In genomic region chr6:27824248-27825024, GRCh38 we compare ENCODE assay signal across 8 cellular contexts.
DNase-seq lines count a peak whose midpoint lies in the region; ATAC-seq and TF ChIP-seq lines count a peak whose summit lies in the region.
"Not testable (repeated sequence)": the region's sequence is repeated elsewhere in the genome, so short reads cannot be mapped to it uniquely, and the experiment has no call there.

No MANE protein-coding gene starts in this region.

- intact Hi-C loops in PC-9 (cut with micrococcal nuclease; ENCODE audit: unreplicated experiment); esophagus squamous epithelium (cut with DNase I): not testable (repeated sequence)

- not testable (repeated sequence) for H4K20me1 ChIP-seq in GM23338 (replicated peaks; ENCODE audit: insufficient read depth); PC-9 (ENCODE audit: insufficient read depth)

- peak overlapping the region; percentile 100 for H3K27ac Mint-ChIP-seq in GM23338

- peaks cover 17% of the 10 kb centered on the region for H3K4me1 Mint-ChIP-seq in GM23338

- ATAC-seq in GM23338: peak; percentile 74

- peak overlapping the region; percentile 100 for H3K27ac ChIP-seq in GM23338 (ENCODE audit: low read depth)
- peak overlapping the region; percentile 51 for H3K27ac ChIP-seq in PC-9
- peak overlapping the region; percentile 86 to 94 (median 87) for H3K27ac ChIP-seq in esophagus squamous epithelium
- not testable (repeated sequence) for H3K27ac ChIP-seq in muscle layer of colon (ENCODE audit: low read depth, low read length)
- peak overlapping the region; percentile 74 for H3K27ac ChIP-seq in temporal lobe (ENCODE audit: low read depth, low read length)

- WGBS in esophagus squamous epithelium, 2 donors: 1 to 2% methylated on average over 20 to 24 of the region's 47 CpGs

- H3K36me3 ChIP-seq in GM23338 (ENCODE audit: insufficient read depth); PC-9 (ENCODE audit: low read depth); esophagus squamous epithelium; muscle layer of colon (ENCODE audit: insufficient read depth, low read length): not testable (repeated sequence)

- POLR2A ChIA-PET in PC-9 (lab: Charles Lee; ENCODE audit: unreplicated experiment): interaction anchor here (0.6 to 1.9 kb wide), 11 partner anchors 10 to 679 kb away, joined by 3 to 12 read pairs (median 5); a partner anchor contains a TSS

- not testable (repeated sequence) for H3K79me2 ChIP-seq in GM23338 (replicated peaks; ENCODE audit: insufficient read depth); PC-9 (ENCODE audit: low read depth)

- not testable (repeated sequence) for H3K9me2 ChIP-seq in GM23338 (ENCODE audit: insufficient read depth); PC-9 (ENCODE audit: insufficient read depth)

- H3K9me3 Mint-ChIP-seq in GM23338: peaks cover 32% of the 10 kb centered on the region

- peak in 1 of 4 donors; percentile 24 for TF ChIP-seq POLR2A in esophagus squamous epithelium (IDR thresholded peaks at IDR 0.05)

- peak overlapping the region; percentile 9 for H3K9ac ChIP-seq in muscle layer of colon (ENCODE audit: low read length)

- peaks cover 35% of the 10 kb centered on the region for H3K36me3 Mint-ChIP-seq in GM23338 (ENCODE audit: low read depth)

- DNase-seq in GM23338 (ENCODE audit: low spot score); PC-9; esophagus squamous epithelium (lab: John Stamatoyannopoulos, UW): not testable (repeated sequence)
- DNase-seq in HUDEP-2 (lab: John Stamatoyannopoulos, UW; ENCODE audit: unreplicated experiment in 76 of 76): peak in 53 of 76 experiments; percentile 46 to 93 (median 73)
- peak; percentile 68 to 71 for DNase-seq in activated T-cell treated with anti-CD3 and anti-CD28 coated beads, Interleukin-2, amount 50 U/mL, for 48 hours

- H3K4me3 Mint-ChIP-seq in GM23338: peak overlapping the region; percentile 91

- not testable (repeated sequence) for H3F3A ChIP-seq in GM23338 (replicated peaks; ENCODE audit: low read depth); PC-9 (ENCODE audit: insufficient read depth, low read depth)

- H3K27me3 Mint-ChIP-seq in GM23338 (ENCODE audit: insufficient read depth, low read depth, poor library complexity): peaks cover 33% of the 10 kb centered on the region

- CTCF ChIA-PET in PC-9 (lab: Charles Lee): not testable (repeated sequence)

- H3K9me3 ChIP-seq in PC-9 (ENCODE audit: insufficient read depth, low read depth); esophagus squamous epithelium; muscle layer of colon (ENCODE audit: low read length): not testable (repeated sequence)

- TF ChIP-seq CTCF in GM23338 (conservative IDR thresholded peaks at IDR 0.05; ENCODE audit: low read depth in 2 of 2); PC-9 (conservative IDR thresholded peaks at IDR 0.05); esophagus squamous epithelium (IDR thresholded peaks at IDR 0.05): not testable (repeated sequence)

- H2AFZ ChIP-seq in GM23338: not testable (repeated sequence)
- H2AFZ ChIP-seq in PC-9: peak overlapping the region; percentile 74

- H3K4me3 ChIP-seq in GM08714 (ENCODE audit: low read length): peak overlapping the region; percentile 81
- peak overlapping the region; percentile 68 for H3K4me3 ChIP-seq in GM23338
- peak overlapping the region; percentile 50 for H3K4me3 ChIP-seq in PC-9
- H3K4me3 ChIP-seq in esophagus squamous epithelium: peak overlapping the region; percentile 36 to 75 (median 53)
- H3K4me3 ChIP-seq in muscle layer of colon (ENCODE audit: low read depth in 1 of 2, low read length in 2 of 2): peak overlapping the region in 1 of 2 donors; percentile 55

- H3K27me3 ChIP-seq in GM23338 (ENCODE audit: insufficient read depth); PC-9 (ENCODE audit: insufficient read depth, low read depth): not testable (repeated sequence)
- H3K27me3 ChIP-seq in esophagus squamous epithelium (peaks cover 0 to 22% (median 0%) of the 10 kb centered on the region in 4 donors), muscle layer of colon (ENCODE audit: control insufficient read depth in 1 of 2, insufficient read depth in 2 of 2, low read length in 2 of 2) (peaks cover 0 to 29% of the 10 kb centered on the region in 2 donors)

- peak overlapping the region; percentile 70 for H3K4me2 ChIP-seq in GM23338
- H3K4me2 ChIP-seq in PC-9: peak overlapping the region; percentile 66

- BruUV-seq in PC-9 (replicated peaks; lab: Mats Ljungman, UMichigan): TSS peak; percentile 89

- not testable (repeated sequence) for H3K4me1 ChIP-seq in GM23338 (ENCODE audit: insufficient read depth); PC-9 (replicated peaks; ENCODE audit: insufficient read depth); muscle layer of colon (ENCODE audit: insufficient read depth, low read length)
- peaks cover 4 to 33% (median 4%) of the 10 kb centered on the region in 3 donors for H3K4me1 ChIP-seq in esophagus squamous epithelium

TF ChIP-seq in GM23338, 12 proteins besides CTCF, POLR2A, EP300 and RAD21:
- TF ChIP-seq CREB1 (CRISPR knock-in tag; IDR thresholded peaks at IDR 0.05; ENCODE audit: low read depth): 0 out of 2 replicates have a peak, but pooled peaks have one; percentile 22
- TF ChIP-seq POLR2AphosphoS5 (IDR thresholded peaks at IDR 0.05; ENCODE audit: low read depth): peak; percentile 68
